ENCODE assay signal across 11 cellular contexts in genomic region chr6:37536462-37537225, GRCh38. TPM values are rescaled to one million over a fixed set of nuclear protein-coding genes. Genes with fewer than 3 reads are reported as not detected.
DNase-seq lines count a peak whose midpoint lies in the region; ATAC-seq and TF ChIP-seq lines count a peak whose summit lies in the region.
"Had no signal": no experiment of that assay in that cellular context is flagged by ENCODE, and none has a peak within 500 bp of the region (broad histone marks: within the 10 kb centered on the region; RNA-seq: fewer than 3 reads in every experiment).

No MANE protein-coding gene starts in this region.

- ATAC-seq in CD8-positive, alpha-beta T cell, result no peak
- ATAC-seq in natural killer cell (peak; percentile 51 to 75 (median 70)), GM18502 (IDR thresholded peaks at IDR 0.05; ENCODE audit: poor library complexity, unreplicated experiment) (no peak), GM18505 (IDR thresholded peaks at IDR 0.05; ENCODE audit: unreplicated experiment) (no peak)

- no peak for DNase-seq in CD8-positive, alpha-beta T cell
- no peak for DNase-seq in coronary artery (ENCODE audit: low spot score)
- DNase-seq in natural killer cell, result peak; percentile 33
- DNase-seq in effector memory CD4-positive, alpha-beta T cell, result no peak
- DNase-seq in UCSD-AML1 (lab: John Stamatoyannopoulos, UW; ENCODE audit: unreplicated experiment), result no peak
- DNase-seq: foreskin melanocyte had no signal

- no peak for TF ChIP-seq POLR2A in GM18505 (IDR thresholded peaks at IDR 0.05; ENCODE audit: borderline replicate concordance, extremely low read depth, insufficient read depth, insufficient read length)

- no peak for TF ChIP-seq CTCF in CD8-positive, alpha-beta T cell (IDR thresholded peaks at IDR 0.05)
- TF ChIP-seq CTCF in coronary artery (IDR thresholded peaks at IDR 0.05), result no peak
- no peak for TF ChIP-seq CTCF in natural killer cell (IDR thresholded peaks at IDR 0.05)

- H3K9me3 Mint-ChIP-seq in CD8-positive, alpha-beta T cell, result no peaks in the 10 kb centered on the region
- H3K9me3 Mint-ChIP-seq in natural killer cell, result no peaks in the 10 kb centered on the region

- peaks cover 47% of the 10 kb centered on the region for H3K36me3 Mint-ChIP-seq in CD8-positive, alpha-beta T cell
- H3K36me3 Mint-ChIP-seq in natural killer cell, result no peaks in the 10 kb centered on the region

- H3K27ac Mint-ChIP-seq in CD8-positive, alpha-beta T cell, result no peak overlapping the region
- peak overlapping the region in 1 of 2 donors; percentile 45 for H3K27ac Mint-ChIP-seq in natural killer cell
- H3K27ac Mint-ChIP-seq: activated naive CD8-positive, alpha-beta T cell had no signal

- 0 out of 2 replicates have a peak overlapping the region, but pooled peaks have one; percentile 6 for H3K9ac ChIP-seq in HUES64 (ENCODE audit: low read depth, low read length)

- H3K27me3 ChIP-seq in CD8-positive, alpha-beta T cell (ENCODE audit: insufficient read depth, low read length), result no peaks in the 10 kb centered on the region
- H3K27me3 ChIP-seq in HUES64 (ENCODE audit: insufficient read depth, low read length), result peaks cover 61% of the 10 kb centered on the region
- no peaks in the 10 kb centered on the region for H3K27me3 ChIP-seq in effector memory CD4-positive, alpha-beta T cell (replicated peaks; ENCODE audit: control insufficient read depth, insufficient read depth, low read length, poor library complexity, severe bottlenecking)

- H3K4me1 Mint-ChIP-seq in CD8-positive, alpha-beta T cell (ENCODE audit: low read depth), result peaks cover 26% of the 10 kb centered on the region
- H3K4me1 Mint-ChIP-seq in natural killer cell, result peaks cover 10 to 21% of the 10 kb centered on the region in 2 donors

- intact Hi-C loops in CD8-positive, alpha-beta T cell (cut with DNase I, micrococcal nuclease), result loop anchor here in 1 of 2 experiments (5.0 kb wide), 1 partner anchor 34 kb away; no protein-coding TSS in a partner anchor
- intact Hi-C loops in natural killer cell (cut with micrococcal nuclease), result loop anchor here (2.0 kb wide), 1 partner anchor 20 kb away; no protein-coding TSS in a partner anchor

- H3K27ac ChIP-seq in CD8-positive, alpha-beta T cell (ENCODE audit: low read depth, low read length), result no peak overlapping the region
- no peak overlapping the region for H3K27ac ChIP-seq in HUES64 (ENCODE audit: low read depth, low read length)
- H3K27ac ChIP-seq in coronary artery, result no peak overlapping the region
- H3K27ac ChIP-seq in effector memory CD4-positive, alpha-beta T cell (ENCODE audit: insufficient read depth, low read length, poor library complexity, severe bottlenecking), result no peak overlapping the region
- H3K27ac ChIP-seq: SK-N-MC had no signal

- H3K4me3 ChIP-seq in CD8-positive, alpha-beta T cell (ENCODE audit: low read depth, low read length), result peak overlapping the region; percentile 49
- H3K4me3 ChIP-seq in HUES64 (ENCODE audit: low read length), result peak overlapping the region; percentile 66
- peak overlapping the region; percentile 64 for H3K4me3 ChIP-seq in coronary artery
- no peak overlapping the region for H3K4me3 ChIP-seq in effector memory CD4-positive, alpha-beta T cell (ENCODE audit: insufficient read depth, low read depth, low read length, poor library complexity, severe bottlenecking)
- H3K4me3 ChIP-seq: SK-N-MC had no signal

- H3K9me3 ChIP-seq in CD8-positive, alpha-beta T cell (ENCODE audit: low read length), result no peaks in the 10 kb centered on the region
- H3K9me3 ChIP-seq in HUES64 (ENCODE audit: insufficient read depth, low read depth, low read length), result no peaks in the 10 kb centered on the region
- no peaks in the 10 kb centered on the region for H3K9me3 ChIP-seq in effector memory CD4-positive, alpha-beta T cell (ENCODE audit: control insufficient read depth, low read length)

- WGBS in HUES64, result 2% methylated on average over 39 of the region's 39 CpGs

- CTCF ChIA-PET in CD8-positive, alpha-beta T cell (lab: Charles Lee), result interaction anchor here (0.7 to 1.1 kb wide), 3 partner anchors 10 to 52 kb away, joined by 3 read pairs; no protein-coding TSS in a partner anchor

- H3K27me3 Mint-ChIP-seq in CD8-positive, alpha-beta T cell (ENCODE audit: low read depth), result no peaks in the 10 kb centered on the region
- H3K27me3 Mint-ChIP-seq in natural killer cell (ENCODE audit: low read depth in 2 of 2), result peaks cover 38 to 48% of the 10 kb centered on the region in 2 donors
- H3K27me3 Mint-ChIP-seq: activated naive CD8-positive, alpha-beta T cell had no signal

- H3K4me3 Mint-ChIP-seq in CD8-positive, alpha-beta T cell, result no peak overlapping the region
- H3K4me3 Mint-ChIP-seq in natural killer cell, result peak overlapping the region; percentile 89

- H3K4me1 ChIP-seq in CD8-positive, alpha-beta T cell (ENCODE audit: insufficient read depth, low read length), result peaks cover 7% of the 10 kb centered on the region
- H3K4me1 ChIP-seq in HUES64 (ENCODE audit: insufficient read depth, low read length), result peaks cover 18% of the 10 kb centered on the region
- H3K4me1 ChIP-seq in effector memory CD4-positive, alpha-beta T cell (ENCODE audit: control insufficient read depth, insufficient read depth, low read length, poor library complexity, severe bottlenecking), result no peaks in the 10 kb centered on the region

- POLR2A ChIA-PET in CD8-positive, alpha-beta T cell (lab: Charles Lee), result interaction anchor here (0.8 kb wide), 1 partner anchor 33 kb away, joined by 3 read pairs; no protein-coding TSS in a partner anchor

- no peaks in the 10 kb centered on the region for H3K36me3 ChIP-seq in CD8-positive, alpha-beta T cell (ENCODE audit: insufficient read depth, low read length)
- no peaks in the 10 kb centered on the region for H3K36me3 ChIP-seq in HUES64 (ENCODE audit: insufficient read depth, low read length)
- H3K36me3 ChIP-seq in effector memory CD4-positive, alpha-beta T cell (ENCODE audit: control insufficient read depth, insufficient read depth, low read length), result peaks cover 21% of the 10 kb centered on the region

RNA-seq across cellular contexts. Expression of gene CCDC167, which starts 37.0 kb away (rescaled TPM):
- total RNA-seq in CD8-positive, alpha-beta T cell, result 1 to 10 TPM; 5.4 to 6.2 TPM
- 21.6 TPM for polyA plus RNA-seq in HUES64 (2013, experiment 1 of 2)
- polyA plus RNA-seq in HUES64 (2013, experiment 2 of 2), result 29.9 TPM
- total RNA-seq in natural killer cell, result 10 to 100 TPM; 10.2 to 27.4 (median 19.4) TPM

Comparison
In these comparisons a context has a peak if more than half of its experiments do, and no peak if none do; other contexts are left out.
1. ATAC-seq: peak in natural killer cell (3 of 3); none in CD8-positive, alpha-beta T cell (single experiment), GM18502 (single experiment) and GM18505 (single experiment).